Comparison of ENCODE assay signal across 8 cellular contexts in the genomic region with DNA sequence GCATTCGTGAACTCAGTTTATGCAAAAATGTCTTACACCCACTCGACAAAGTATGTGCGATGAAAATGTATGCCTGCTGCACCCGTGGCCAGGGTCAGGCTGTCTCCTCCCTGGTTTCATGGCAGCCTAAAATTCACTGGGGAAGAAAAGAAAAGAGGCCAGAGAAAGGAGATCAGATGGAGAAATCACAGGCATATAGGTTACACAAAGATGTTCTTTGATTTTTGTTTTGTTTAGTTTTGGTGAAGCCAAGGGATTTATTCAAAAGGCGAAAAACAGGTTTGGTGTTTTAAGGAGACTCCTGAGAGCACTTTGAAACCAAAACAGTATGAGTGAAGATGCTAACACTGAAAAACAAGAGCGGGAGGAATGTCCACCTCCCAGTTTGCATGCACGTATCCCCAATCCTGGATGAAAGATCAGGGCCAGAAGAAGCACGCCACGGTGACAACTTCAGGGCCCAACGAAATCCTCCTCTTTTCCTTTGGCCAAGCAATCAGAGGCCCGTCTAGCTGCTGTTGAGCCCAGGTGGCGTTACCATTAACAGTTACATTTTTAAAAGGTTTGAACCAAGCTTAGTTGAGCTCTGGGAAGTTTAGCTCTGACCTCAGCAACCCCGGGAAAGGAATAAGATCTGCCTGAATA. TPM values are rescaled to one million over a fixed set of nuclear protein-coding genes. Genes with fewer than 3 reads are reported as not detected.
DNase-seq lines count a peak whose midpoint lies in the region; ATAC-seq and TF ChIP-seq lines count a peak whose summit lies in the region.

No MANE protein-coding gene starts in this region.

- CTCF ChIA-PET in SK-N-SH (lab: Yijun Ruan, JAX) = interaction anchor here (0.6 to 1.5 kb wide), 4 partner anchors 9 to 254 kb away, joined by 3 read pairs; no protein-coding TSS in a partner anchor

- peaks cover 37% of the 10 kb centered on the region for H3K79me2 ChIP-seq in SK-N-SH (ENCODE audit: insufficient read depth)
- peaks cover 33% of the 10 kb centered on the region for H3K79me2 ChIP-seq in smooth muscle cell (ENCODE audit: low read depth)

- H3K36me3 ChIP-seq in SK-N-SH (replicated peaks in 1 of 2; ENCODE audit: control insufficient read depth in 1 of 2, insufficient read depth in 2 of 2, low read length in 1 of 2) (peaks cover 0 to 3% of the 10 kb centered on the region in 2 experiments), SK-N-MC (ENCODE audit: insufficient read depth, low read length) (no peaks in the 10 kb centered on the region), smooth muscle cell (ENCODE audit: low read depth) (no peaks in the 10 kb centered on the region)

- peaks cover 0 to 15% of the 10 kb centered on the region in 2 experiments; a peak in 2 of 4 replicates for H3K4me1 ChIP-seq in SK-N-SH (ENCODE audit: control insufficient read depth in 1 of 2, insufficient read depth in 2 of 2, low read depth in 1 of 2, low read length in 1 of 2)
- peaks cover 41% of the 10 kb centered on the region for H3K4me1 ChIP-seq in smooth muscle cell (ENCODE audit: low read depth)

- H3K9ac ChIP-seq in SK-N-SH (peak overlapping the region; percentile 76), SK-N-MC (ENCODE audit: insufficient read length) (peak overlapping the region; percentile 91), smooth muscle cell (ENCODE audit: low read depth) (peak overlapping the region; percentile 70)

- H3F3A ChIP-seq in SK-N-SH (replicated peaks; ENCODE audit: insufficient read depth) (no peaks in the 10 kb centered on the region), smooth muscle cell (ENCODE audit: low read depth) (peaks cover 12% of the 10 kb centered on the region)

- POLR2A ChIA-PET in SK-N-SH (lab: Yijun Ruan, JAX) = no interaction called here

- H2AFZ ChIP-seq in SK-N-SH (ENCODE audit: low read depth) (peak overlapping the region; percentile 99), smooth muscle cell (ENCODE audit: low read depth) (peak overlapping the region; percentile 69)

- H3K9me2 ChIP-seq in SK-N-SH = no peaks in the 10 kb centered on the region

- TF ChIP-seq EP300 in SK-N-SH (IDR thresholded peaks at IDR 0.05; ENCODE audit: borderline replicate concordance in 1 of 2, low read depth in 1 of 2, low read length in 1 of 2) = no peak

- WGBS in SK-N-SH (ENCODE audit: low lambda C conversion rate) = 66% methylated on average over 13 of the region's 13 CpGs
- WGBS in smooth muscle cell (ENCODE audit: low lambda C conversion rate) = 36% methylated on average over 13 of the region's 13 CpGs

- H3K27ac ChIP-seq in SK-N-SH (ENCODE audit: low read depth in 2 of 2, low read length in 1 of 2) (peak overlapping the region; percentile 58 to 89), SK-N-MC (peak overlapping the region; percentile 44; the same call in 1 of the 2 replicates), smooth muscle cell (ENCODE audit: low read depth) (peak overlapping the region; percentile 76)

- H3K4me3 ChIP-seq in SK-N-SH (ENCODE audit: low read depth in 2 of 2, low read length in 1 of 2) (peak overlapping the region; percentile 86 to 91), SK-N-MC (peak overlapping the region; percentile 99), foreskin fibroblast (ENCODE audit: low read depth in 1 of 2, low read length in 2 of 2) (peak overlapping the region; percentile 69 to 73), smooth muscle cell (peak overlapping the region; percentile 89)

- H3K9me3 ChIP-seq in SK-N-SH (no peaks in the 10 kb centered on the region), SK-N-MC (ENCODE audit: low read depth, low read length) (no peaks in the 10 kb centered on the region), smooth muscle cell (replicated peaks; ENCODE audit: low read depth) (no peaks in the 10 kb centered on the region)

- peak overlapping the region; percentile 96 for H3K4me2 ChIP-seq in SK-N-SH
- H3K4me2 ChIP-seq in smooth muscle cell = peak overlapping the region; percentile 97

- TF ChIP-seq RAD21 in SK-N-SH (IDR thresholded peaks at IDR 0.05; ENCODE audit: low read length) = no peak

- DNase-seq in SK-N-SH (peak; percentile 8), SK-N-MC (ENCODE audit: low read depth, low spot score) (no peak), foreskin fibroblast (no peak), smooth muscle cell (lab: John Stamatoyannopoulos, UW; ENCODE audit: unreplicated experiment) (no peak), NK-92 (lab: John Stamatoyannopoulos, UW; ENCODE audit: unreplicated experiment) (no peak), NCI-H345 (lab: John Stamatoyannopoulos, UW) (no peak)

- H3K27me3 ChIP-seq in SK-N-SH (ENCODE audit: insufficient read depth) = no peaks in the 10 kb centered on the region
- H3K27me3 ChIP-seq in smooth muscle cell (ENCODE audit: low read depth) = no peaks in the 10 kb centered on the region

- ATAC-seq in SK-N-SH treated with all-trans-retinoic acid at 6 μM for 48 hours = no peak; the same call in 2 of the 3 replicates
- ATAC-seq in activated CD4-positive, CD25-positive, alpha-beta regulatory T cell treated with anti-CD3 and anti-CD28 coated beads, Interleukin-2, amount 50 U/mL, for 24 hours = no peak

- no peak for TF ChIP-seq CTCF in SK-N-SH (IDR thresholded peaks at IDR 0.05)
- no peak for TF ChIP-seq CTCF in foreskin fibroblast (IDR thresholded peaks at IDR 0.05; ENCODE audit: low read depth, low read length)
- TF ChIP-seq CTCF in smooth muscle cell (IDR thresholded peaks at IDR 0.05; ENCODE audit: borderline replicate concordance, insufficient read depth, poor library complexity, severe bottlenecking) = no peak

- H4K20me1 ChIP-seq in SK-N-SH (ENCODE audit: insufficient read depth) = no peaks in the 10 kb centered on the region; the same call in 1 of the 2 replicates
- peaks cover 23% of the 10 kb centered on the region for H4K20me1 ChIP-seq in smooth muscle cell (ENCODE audit: low read depth)

TF ChIP-seq in SK-N-SH, 30 proteins besides CTCF, POLR2A, EP300 and RAD21:
- TF ChIP-seq JUND (IDR thresholded peaks at IDR 0.05) = no peak
- peak; percentile 19; the same call in 1 of the 2 replicates for TF ChIP-seq MAX (IDR thresholded peaks at IDR 0.05; ENCODE audit: low read depth)
- TF ChIP-seq MXI1 (IDR thresholded peaks at IDR 0.05; ENCODE audit: low read depth, low read length) = no peak
- TF ChIP-seq ZBTB33 (IDR thresholded peaks at IDR 0.05; ENCODE audit: borderline replicate concordance, low read depth) = no peak
- no peak for TF ChIP-seq RCOR1 (IDR thresholded peaks at IDR 0.05; ENCODE audit: low read length)
- TF ChIP-seq POLR2AphosphoS5 (IDR thresholded peaks at IDR 0.05; ENCODE audit: low read depth, low read length) = no peak
- TF ChIP-seq RFX5 (IDR thresholded peaks at IDR 0.05; ENCODE audit: low read length) = no peak

TF ChIP-seq in SK-N-SH treated with all-trans-retinoic acid at 6 μM for 48 hours, 23 proteins besides CTCF, POLR2A, EP300 and RAD21 (continues in another document):
- TF ChIP-seq SNAI2 (CRISPR knock-in tag; IDR thresholded peaks at IDR 0.05) (no peak), POU6F1 (CRISPR knock-in tag; IDR thresholded peaks at IDR 0.05; ENCODE audit: borderline replicate concordance, low read depth) (no peak), TSHZ2 (CRISPR knock-in tag; IDR thresholded peaks at IDR 0.05) (no peak), RARB (CRISPR knock-in tag; IDR thresholded peaks at IDR 0.05) (no peak), ZC3H10 (CRISPR knock-in tag; IDR thresholded peaks at IDR 0.05) (no peak), GLIS3 (CRISPR knock-in tag; IDR thresholded peaks at IDR 0.05) (no peak), ZNF8 (CRISPR knock-in tag; IDR thresholded peaks at IDR 0.05) (no peak), TOX (CRISPR knock-in tag; IDR thresholded peaks at IDR 0.05; ENCODE audit: borderline replicate concordance) (no peak), ISL1 (CRISPR knock-in tag; IDR thresholded peaks at IDR 0.05) (no peak)

RNA-seq across cellular contexts. Expression of gene SSX2IP, which starts 1.0 kb away (rescaled TPM):
- 7.7 and 10.9 TPM in 2 replicates for polyA plus RNA-seq in SK-N-SH (2012; rRNA removed)
- polyA plus RNA-seq in SK-N-SH (2012; cell fraction: cytosol; rRNA removed) = 13.0 and 16.6 TPM in 2 replicates
- 5.7 and 13.3 TPM in 2 replicates for polyA plus RNA-seq in SK-N-SH (2012; cell fraction: nucleus; rRNA removed)
- total RNA-seq in smooth muscle cell = 60.9 and 69.7 TPM in 2 replicates
- polyA plus RNA-seq in smooth muscle cell = 22.4 and 27.4 TPM in 2 replicates
